In genomic region chr5:102794047-102794446, GRCh38 we compare ENCODE assay signal across 32 cellular contexts. TPM values are rescaled to one million over a fixed set of nuclear protein-coding genes. Genes with fewer than 3 reads are reported as not detected.
DNase-seq lines count a peak whose midpoint lies in the region; ATAC-seq and TF ChIP-seq lines count a peak whose summit lies in the region.
"Had no signal": no experiment of that assay in that cellular context is flagged by ENCODE, and none has a peak within 500 bp of the region (broad histone marks: within the 10 kb centered on the region; RNA-seq: fewer than 3 reads in every experiment).

No MANE protein-coding gene starts in this region.

- H3K4me3 ChIP-seq in GM23338: no peak overlapping the region
- H3K4me3 ChIP-seq: esophagus squamous epithelium, heart right ventricle, lower lobe of right lung, transverse colon had no signal

- TF ChIP-seq CTCF in GM23338 (conservative IDR thresholded peaks at IDR 0.05; ENCODE audit: low read depth in 2 of 2): no peak

- H3K27ac ChIP-seq in GM23338 (ENCODE audit: low read depth): peak overlapping the region; percentile 72
- H3K27ac ChIP-seq: 22Rv1, esophagus squamous epithelium, foreskin keratinocyte, lower lobe of right lung, transverse colon, WERI-Rb-1 had no signal

- H3K27me3 Mint-ChIP-seq in GM23338 (ENCODE audit: insufficient read depth, low read depth, poor library complexity): peaks cover 5% of the 10 kb centered on the region
- H3K27me3 Mint-ChIP-seq in immature natural killer cell (ENCODE audit: low read depth in 3 of 3): no peaks in the 10 kb centered on the region
- H3K27me3 Mint-ChIP-seq: activated CD4-positive, alpha-beta T cell treated with anti-CD3 and anti-CD28 coated beads, Interleukin-2, amount 10 ng/mL, durations not matched to agents 24 days and 14 days; activated naive CD8-positive, alpha-beta T cell treated with anti-CD3 and anti-CD28 coated beads for 36 hours; naive thymus-derived CD4-positive, alpha-beta T cell had no signal

- no peaks in the 10 kb centered on the region for H3K9me2 ChIP-seq in GM23338 (ENCODE audit: insufficient read depth)

- H3K27ac Mint-ChIP-seq in GM23338 (peak overlapping the region; percentile 86), immature natural killer cell (peak overlapping the region in 5 of 6 donors; percentile 13 to 64 (median 44))
- H3K27ac Mint-ChIP-seq: activated CD4-positive, alpha-beta T cell treated with anti-CD3 and anti-CD28 coated beads, Interleukin-2, amount 10 ng/mL, durations not matched to agents 24 days and 14 days; activated naive CD8-positive, alpha-beta T cell treated with anti-CD3 and anti-CD28 coated beads for 36 hours; HFFc6; naive thymus-derived CD4-positive, alpha-beta T cell; stimulated activated effector memory CD8-positive, alpha-beta T cell treated with anti-CD3 and anti-CD28 coated beads, Interleukin-12 subunit alpha, Interleukin-12 subunit beta, amount 100 ng/mL, for 72 hours; T-helper 2 cell treated with Interferon-gamma antibody and Interleukin-4, amounts not matched to agents 5 μg/mL and 100 μg/mL, for 36 hours had no signal

- ATAC-seq in GM23338 (peak; percentile 83), HG02642 (IDR thresholded peaks at IDR 0.05; ENCODE audit: poor library complexity, unreplicated experiment) (no peak)
- ATAC-seq: activated T-cell treated with anti-CD3 and anti-CD28 coated beads, Interleukin-2, amount 50 U/mL, for 4 hours; foreskin keratinocyte; heart right ventricle; lower lobe of right lung; naive thymus-derived CD4-positive, alpha-beta T cell; stimulated activated effector memory CD8-positive, alpha-beta T cell treated with anti-CD3 and anti-CD28 coated beads, Interleukin-12 subunit alpha, Interleukin-12 subunit beta, amount 100 ng/mL, for 72 hours had no signal

- no peak overlapping the region for H3K4me3 Mint-ChIP-seq in GM23338
- H3K4me3 Mint-ChIP-seq in immature natural killer cell: no peak overlapping the region
- H3K4me3 Mint-ChIP-seq: activated CD4-positive, alpha-beta T cell treated with anti-CD3 and anti-CD28 coated beads, Interleukin-2, amount 10 ng/mL, durations not matched to agents 24 days and 14 days; activated naive CD8-positive, alpha-beta T cell treated with anti-CD3 and anti-CD28 coated beads for 36 hours; activated T-cell treated with anti-CD3 and anti-CD28 coated beads, Interleukin-2, amount 50 U/mL, for 4 hours; HFFc6; naive thymus-derived CD4-positive, alpha-beta T cell; stimulated activated effector memory CD8-positive, alpha-beta T cell treated with anti-CD3 and anti-CD28 coated beads, Interleukin-12 subunit alpha, Interleukin-12 subunit beta, amount 100 ng/mL, for 72 hours; T-helper 2 cell treated with Interferon-gamma antibody and Interleukin-4, amounts not matched to agents 5 μg/mL and 100 μg/mL, for 36 hours had no signal

- H3K4me2 ChIP-seq in GM23338: peak overlapping the region; percentile 0; the same call in 1 of the 2 replicates

- peaks cover 4% of the 10 kb centered on the region; the same call in 1 of the 2 replicates for H3K79me2 ChIP-seq in GM23338 (replicated peaks; ENCODE audit: insufficient read depth)

- H3K27me3 ChIP-seq in GM23338 (ENCODE audit: insufficient read depth): no peaks in the 10 kb centered on the region
- H3K27me3 ChIP-seq: esophagus squamous epithelium, foreskin keratinocyte, heart right ventricle, transverse colon had no signal

- no peaks in the 10 kb centered on the region for H3K36me3 Mint-ChIP-seq in GM23338 (ENCODE audit: low read depth)
- H3K36me3 Mint-ChIP-seq in immature natural killer cell: peaks cover 0 to 4% (median 0%) of the 10 kb centered on the region in 3 donors
- H3K36me3 Mint-ChIP-seq: naive thymus-derived CD4-positive, alpha-beta T cell had no signal

- H3K36me3 ChIP-seq in GM23338 (ENCODE audit: insufficient read depth): no peaks in the 10 kb centered on the region
- H3K36me3 ChIP-seq: esophagus squamous epithelium, heart right ventricle, lower lobe of right lung, transverse colon, WERI-Rb-1 had no signal

- no peaks in the 10 kb centered on the region for H4K20me1 ChIP-seq in GM23338 (replicated peaks; ENCODE audit: insufficient read depth)

- H3K4me1 Mint-ChIP-seq in GM23338: peaks cover 60% of the 10 kb centered on the region
- H3K4me1 Mint-ChIP-seq in immature natural killer cell: peaks cover 52 to 74% of the 10 kb centered on the region in 2 donors

- peaks cover 58% of the 10 kb centered on the region for H3K4me1 ChIP-seq in GM23338 (ENCODE audit: insufficient read depth)
- H3K4me1 ChIP-seq: foreskin keratinocyte had no signal

- H2AFZ ChIP-seq in GM23338: no peak overlapping the region

- DNase-seq in DMS 273 (lab: John Stamatoyannopoulos, UW; ENCODE audit: unreplicated experiment): peak; percentile 16
- DNase-seq in DMS 273 treated with DMSO at 0.1 percent for 48 hours (lab: John Stamatoyannopoulos, UW): no peak
- DNase-seq in GM23338 (ENCODE audit: low spot score): peak; percentile 28
- DNase-seq in NCI-H69 (lab: John Stamatoyannopoulos, UW): peak; percentile 83
- DNase-seq in immature natural killer cell: no peak
- no peak for DNase-seq in kidney glomerular epithelial cell (lab: John Stamatoyannopoulos, UW)
- DNase-seq in T1000 (lab: John Stamatoyannopoulos, UW): no peak
- DNase-seq: activated CD4-positive, alpha-beta T cell treated with anti-CD3 and anti-CD28 coated beads, Interleukin-2, amount 10 ng/mL, durations not matched to agents 24 days and 14 days; activated gamma-delta T cell; activated naive CD8-positive, alpha-beta T cell treated with anti-CD3 and anti-CD28 coated beads for 36 hours; activated T-cell treated with anti-CD3 and anti-CD28 coated beads, Interleukin-2, amount 50 U/mL, for 4 hours; aorta; C1 segment of cervical spinal cord; esophagus squamous epithelium; foreskin keratinocyte; heart right ventricle; HFFc6; KBM-7; lower lobe of right lung; naive thymus-derived CD4-positive, alpha-beta T cell; NCI-H2107; NCI-H524 treated with DMSO at 0.1 percent for 48 hours; nucleus accumbens; SIG-M5; stimulated activated CD4-positive, alpha-beta T cell treated with anti-CD3 and anti-CD28 coated beads, Interleukin-15, amount 100 ng/mL, for 24 hours; stimulated activated CD4-positive, alpha-beta T cell treated with anti-CD3 and anti-CD28 coated beads, Interleukin-4, amount 100 ng/mL, for 4 hours; transverse colon; WERI-Rb-1 had no signal

- H3F3A ChIP-seq in GM23338 (replicated peaks; ENCODE audit: low read depth): no peaks in the 10 kb centered on the region

- H3K9me3 Mint-ChIP-seq in GM23338 (no peaks in the 10 kb centered on the region), immature natural killer cell (no peaks in the 10 kb centered on the region)
- H3K9me3 Mint-ChIP-seq: activated CD4-positive, alpha-beta T cell treated with anti-CD3 and anti-CD28 coated beads, Interleukin-2, amount 10 ng/mL, durations not matched to agents 24 days and 14 days; activated naive CD8-positive, alpha-beta T cell treated with anti-CD3 and anti-CD28 coated beads for 36 hours; activated T-cell treated with anti-CD3 and anti-CD28 coated beads, Interleukin-2, amount 50 U/mL, for 4 hours; HFFc6; naive thymus-derived CD4-positive, alpha-beta T cell; stimulated activated effector memory CD8-positive, alpha-beta T cell treated with anti-CD3 and anti-CD28 coated beads, Interleukin-12 subunit alpha, Interleukin-12 subunit beta, amount 100 ng/mL, for 72 hours; T-helper 2 cell treated with Interferon-gamma antibody and Interleukin-4, amounts not matched to agents 5 μg/mL and 100 μg/mL, for 36 hours had no signal

TF ChIP-seq in GM23338, 12 proteins besides CTCF, POLR2A, EP300 and RAD21 (continues in another document):
- TF ChIP-seq CREB1 (CRISPR knock-in tag; IDR thresholded peaks at IDR 0.05; ENCODE audit: low read depth): no peak

RNA-seq across cellular contexts. Expression of gene PAM, which starts 38.9 kb away (rescaled TPM):
- 65.8 and 79.4 TPM in 2 replicates for total RNA-seq in GM23338 (2014; rRNA removed; shearing (Covaris generic))
- polyA plus RNA-seq in GM23338 (2016; fragmentation: Nextera tagmentation; extraction: Ambion mirVana): 33.9 and 34.9 TPM in 2 replicates
- 10 to 100 TPM; 55.2 to 96.2 (median 95.6) TPM for polyA plus RNA-seq in immature natural killer cell

Comparison
In these comparisons a context has a peak if more than half of its experiments do, and no peak if none do; other contexts are left out.
1. DNase-seq: peak in DMS 273 (single experiment), GM23338 (single experiment) and NCI-H69 (single experiment); none in DMS 273 treated with DMSO at 0.1 percent for 48 hours (single experiment), immature natural killer cell (0 of 3), kidney glomerular epithelial cell (single experiment) and T1000 (single experiment).